In genomic region chr13:84366484-84366883, GRCh38 we compare ENCODE assay signal across 21 cellular contexts.
DNase-seq lines count a peak whose midpoint lies in the region; ATAC-seq and TF ChIP-seq lines count a peak whose summit lies in the region.
"Had no signal": no experiment of that assay in that cellular context is flagged by ENCODE, and none has a peak within 500 bp of the region (broad histone marks: within the 10 kb centered on the region; RNA-seq: fewer than 3 reads in every experiment).

No MANE protein-coding gene starts in this region.

- H3K27ac Mint-ChIP-seq in GM23338: 0 out of 2 replicates have a peak overlapping the region, but pooled peaks have one; percentile 6
- H3K27ac Mint-ChIP-seq: CD4-positive, alpha-beta T cell had no signal

- H3K4me2 ChIP-seq in GM23338: no peak overlapping the region
- H3K4me2 ChIP-seq: A549 had no signal

- H2AFZ ChIP-seq in GM23338: no peak overlapping the region

- intact Hi-C loops in esophagus squamous epithelium (cut with DNase I) (no loop called here), right cardiac atrium (cut with DNase I) (no loop called here)

- no peak overlapping the region for H3K4me3 Mint-ChIP-seq in GM23338
- H3K4me3 Mint-ChIP-seq: CD4-positive, alpha-beta T cell had no signal

- no peaks in the 10 kb centered on the region for H3K36me3 ChIP-seq in GM23338 (ENCODE audit: insufficient read depth)
- no peaks in the 10 kb centered on the region for H3K36me3 ChIP-seq in esophagus squamous epithelium
- H3K36me3 ChIP-seq: MG63, SJCRH30 had no signal

- H3K9me3 Mint-ChIP-seq in GM23338: no peaks in the 10 kb centered on the region
- H3K9me3 Mint-ChIP-seq: CD4-positive, alpha-beta T cell had no signal

- ATAC-seq in GM23338: no peak
- ATAC-seq in HG02973 (IDR thresholded peaks at IDR 0.05; ENCODE audit: unreplicated experiment): no peak
- no peak for ATAC-seq in right cardiac atrium
- ATAC-seq: A549 had no signal

- no peaks in the 10 kb centered on the region for H3F3A ChIP-seq in GM23338 (replicated peaks; ENCODE audit: low read depth)

- H3K4me3 ChIP-seq in GM23338 (no peak overlapping the region), esophagus squamous epithelium (no peak overlapping the region), right cardiac atrium (ENCODE audit: low read length) (no peak overlapping the region)
- H3K4me3 ChIP-seq: A549, MG63, SJCRH30 had no signal

- H3K4me1 ChIP-seq in GM23338 (ENCODE audit: insufficient read depth) (no peaks in the 10 kb centered on the region), esophagus squamous epithelium (no peaks in the 10 kb centered on the region), right cardiac atrium (ENCODE audit: control insufficient read depth, insufficient read depth, low read length) (no peaks in the 10 kb centered on the region)
- H3K4me1 ChIP-seq: A549, SJCRH30 had no signal

- 83 to 86% methylated on average over 3 of the region's 3 CpGs for WGBS in esophagus squamous epithelium, 2 donors
- WGBS in right cardiac atrium: 80% methylated on average over 3 of the region's 3 CpGs

- TF ChIP-seq CTCF in GM23338 (conservative IDR thresholded peaks at IDR 0.05; ENCODE audit: low read depth in 2 of 2) (no peak), esophagus squamous epithelium (IDR thresholded peaks at IDR 0.05) (no peak)

- H3K9me3 ChIP-seq in esophagus squamous epithelium (no peaks in the 10 kb centered on the region), right cardiac atrium (ENCODE audit: control insufficient read depth, low read length) (no peaks in the 10 kb centered on the region)
- H3K9me3 ChIP-seq: A549, SJCRH30 had no signal

- peak; percentile 11 for DNase-seq in AG08396 (ENCODE audit: low spot score)
- DNase-seq in GM23338 (ENCODE audit: low spot score): peak; percentile 0
- DNase-seq in astrocyte of the hippocampus (ENCODE audit: low read depth, low spot score): peak; percentile 29
- DNase-seq in fibroblast of the conjunctiva (ENCODE audit: low read depth): peak; percentile 4
- DNase-seq in SIG-M5 (lab: John Stamatoyannopoulos, UW): no peak
- no peak for DNase-seq in esophagus squamous epithelium (lab: John Stamatoyannopoulos, UW)
- DNase-seq in right cardiac atrium: no peak
- DNase-seq: AML-193; Calu3; CD4-positive, alpha-beta T cell; GF-D8; GOT3; KG1; MG63; NCI-H1105; NCI-H1930; NCI-H2171 treated with DMSO at 0.1 percent for 48 hours; NCI-H510A treated with DMSO at 0.1 percent for 48 hours; SJCRH30 had no signal

- TF ChIP-seq POLR2A in esophagus squamous epithelium (IDR thresholded peaks at IDR 0.05): no peak

- no peaks in the 10 kb centered on the region for H3K4me1 Mint-ChIP-seq in GM23338

- H3K27me3 ChIP-seq in GM23338 (ENCODE audit: insufficient read depth) (no peaks in the 10 kb centered on the region), esophagus squamous epithelium (no peaks in the 10 kb centered on the region), right cardiac atrium (ENCODE audit: control insufficient read depth, insufficient read depth) (no peaks in the 10 kb centered on the region)
- H3K27me3 ChIP-seq: MG63, SJCRH30 had no signal

- no peaks in the 10 kb centered on the region for H3K9me2 ChIP-seq in GM23338 (ENCODE audit: insufficient read depth)

- no peaks in the 10 kb centered on the region for H3K79me2 ChIP-seq in GM23338 (replicated peaks; ENCODE audit: insufficient read depth)

- H3K27ac ChIP-seq in GM23338 (ENCODE audit: low read depth) (no peak overlapping the region), esophagus squamous epithelium (no peak overlapping the region), right cardiac atrium (ENCODE audit: low read length) (no peak overlapping the region)
- H3K27ac ChIP-seq: A549, SJCRH30 had no signal

- H3K27me3 Mint-ChIP-seq in GM23338 (ENCODE audit: insufficient read depth, low read depth, poor library complexity): no peaks in the 10 kb centered on the region
- H3K27me3 Mint-ChIP-seq: CD4-positive, alpha-beta T cell had no signal

- no peaks in the 10 kb centered on the region for H4K20me1 ChIP-seq in GM23338 (replicated peaks; ENCODE audit: insufficient read depth)

- no peaks in the 10 kb centered on the region for H3K36me3 Mint-ChIP-seq in GM23338 (ENCODE audit: low read depth)

TF ChIP-seq in GM23338, 12 proteins besides CTCF, POLR2A, EP300 and RAD21 (continues in another document):
- TF ChIP-seq JUNB (IDR thresholded peaks at IDR 0.05; ENCODE audit: unreplicated experiment) (no peak), EZH2phosphoT487 (IDR thresholded peaks at IDR 0.05; ENCODE audit: unreplicated experiment) (no peak), ZNF331 (CRISPR knock-in tag; IDR thresholded peaks at IDR 0.05; ENCODE audit: low read depth) (no peak), ZNF114 (CRISPR knock-in tag; IDR thresholded peaks at IDR 0.05) (no peak), CREB1 (CRISPR knock-in tag; IDR thresholded peaks at IDR 0.05; ENCODE audit: low read depth) (no peak), NANOG (IDR thresholded peaks at IDR 0.05; ENCODE audit: borderline replicate concordance) (no peak), STAT1 (IDR thresholded peaks at IDR 0.05; ENCODE audit: unreplicated experiment) (no peak)
- TF ChIP-seq, protein P1, sequence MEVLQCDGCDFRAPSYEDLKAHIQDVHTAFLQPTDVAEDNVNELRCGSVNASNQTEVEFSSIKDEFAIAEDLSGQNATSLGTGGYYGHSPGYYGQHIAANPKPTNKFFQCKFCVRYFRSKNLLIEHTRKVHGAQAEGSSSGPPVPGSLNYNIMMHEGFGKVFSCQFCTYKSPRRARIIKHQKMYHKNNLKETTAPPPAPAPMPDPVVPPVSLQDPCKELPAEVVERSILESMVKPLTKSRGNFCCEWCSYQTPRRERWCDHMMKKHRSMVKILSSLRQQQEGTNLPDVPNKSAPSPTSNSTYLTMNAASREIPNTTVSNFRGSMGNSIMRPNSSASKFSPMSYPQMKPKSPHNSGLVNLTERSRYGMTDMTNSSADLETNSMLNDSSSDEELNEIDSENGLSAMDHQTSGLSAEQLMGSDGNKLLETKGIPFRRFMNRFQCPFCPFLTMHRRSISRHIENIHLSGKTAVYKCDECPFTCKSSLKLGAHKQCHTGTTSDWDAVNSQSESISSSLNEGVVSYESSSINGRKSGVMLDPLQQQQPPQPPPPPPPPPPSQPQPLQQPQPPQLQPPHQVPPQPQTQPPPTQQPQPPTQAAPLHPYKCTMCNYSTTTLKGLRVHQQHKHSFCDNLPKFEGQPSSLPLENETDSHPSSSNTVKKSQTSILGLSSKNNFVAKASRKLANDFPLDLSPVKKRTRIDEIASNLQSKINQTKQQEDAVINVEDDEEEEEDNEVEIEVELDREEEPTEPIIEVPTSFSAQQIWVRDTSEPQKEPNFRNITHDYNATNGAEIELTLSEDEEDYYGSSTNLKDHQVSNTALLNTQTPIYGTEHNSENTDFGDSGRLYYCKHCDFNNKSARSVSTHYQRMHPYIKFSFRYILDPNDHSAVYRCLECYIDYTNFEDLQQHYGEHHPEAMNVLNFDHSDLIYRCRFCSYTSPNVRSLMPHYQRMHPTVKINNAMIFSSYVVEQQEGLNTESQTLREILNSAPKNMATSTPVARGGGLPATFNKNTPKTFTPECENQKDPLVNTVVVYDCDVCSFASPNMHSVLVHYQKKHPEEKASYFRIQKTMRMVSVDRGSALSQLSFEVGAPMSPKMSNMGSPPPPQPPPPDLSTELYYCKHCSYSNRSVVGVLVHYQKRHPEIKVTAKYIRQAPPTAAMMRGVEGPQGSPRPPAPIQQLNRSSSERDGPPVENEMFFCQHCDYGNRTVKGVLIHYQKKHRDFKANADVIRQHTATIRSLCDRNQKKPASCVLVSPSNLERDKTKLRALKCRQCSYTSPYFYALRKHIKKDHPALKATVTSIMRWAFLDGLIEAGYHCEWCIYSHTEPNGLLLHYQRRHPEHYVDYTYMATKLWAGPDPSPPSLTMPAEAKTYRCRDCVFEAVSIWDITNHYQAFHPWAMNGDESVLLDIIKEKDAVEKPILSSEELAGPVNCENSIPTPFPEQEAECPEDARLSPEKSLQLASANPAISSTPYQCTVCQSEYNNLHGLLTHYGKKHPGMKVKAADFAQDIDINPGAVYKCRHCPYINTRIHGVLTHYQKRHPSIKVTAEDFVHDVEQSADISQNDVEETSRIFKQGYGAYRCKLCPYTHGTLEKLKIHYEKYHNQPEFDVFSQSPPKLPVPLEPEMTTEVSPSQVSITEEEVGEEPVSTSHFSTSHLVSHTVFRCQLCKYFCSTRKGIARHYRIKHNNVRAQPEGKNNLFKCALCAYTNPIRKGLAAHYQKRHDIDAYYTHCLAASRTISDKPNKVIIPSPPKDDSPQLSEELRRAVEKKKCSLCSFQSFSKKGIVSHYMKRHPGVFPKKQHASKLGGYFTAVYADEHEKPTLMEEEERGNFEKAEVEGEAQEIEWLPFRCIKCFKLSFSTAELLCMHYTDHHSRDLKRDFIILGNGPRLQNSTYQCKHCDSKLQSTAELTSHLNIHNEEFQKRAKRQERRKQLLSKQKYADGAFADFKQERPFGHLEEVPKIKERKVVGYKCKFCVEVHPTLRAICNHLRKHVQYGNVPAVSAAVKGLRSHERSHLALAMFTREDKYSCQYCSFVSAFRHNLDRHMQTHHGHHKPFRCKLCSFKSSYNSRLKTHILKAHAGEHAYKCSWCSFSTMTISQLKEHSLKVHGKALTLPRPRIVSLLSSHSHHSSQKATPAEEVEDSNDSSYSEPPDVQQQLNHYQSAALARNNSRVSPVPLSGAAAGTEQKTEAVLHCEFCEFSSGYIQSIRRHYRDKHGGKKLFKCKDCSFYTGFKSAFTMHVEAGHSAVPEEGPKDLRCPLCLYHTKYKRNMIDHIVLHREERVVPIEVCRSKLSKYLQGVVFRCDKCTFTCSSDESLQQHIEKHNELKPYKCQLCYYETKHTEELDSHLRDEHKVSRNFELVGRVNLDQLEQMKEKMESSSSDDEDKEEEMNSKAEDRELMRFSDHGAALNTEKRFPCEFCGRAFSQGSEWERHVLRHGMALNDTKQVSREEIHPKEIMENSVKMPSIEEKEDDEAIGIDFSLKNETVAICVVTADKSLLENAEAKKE (CRISPR knock-in tag; IDR thresholded peaks at IDR 0.05): no peak
- TF ChIP-seq, protein P2, sequence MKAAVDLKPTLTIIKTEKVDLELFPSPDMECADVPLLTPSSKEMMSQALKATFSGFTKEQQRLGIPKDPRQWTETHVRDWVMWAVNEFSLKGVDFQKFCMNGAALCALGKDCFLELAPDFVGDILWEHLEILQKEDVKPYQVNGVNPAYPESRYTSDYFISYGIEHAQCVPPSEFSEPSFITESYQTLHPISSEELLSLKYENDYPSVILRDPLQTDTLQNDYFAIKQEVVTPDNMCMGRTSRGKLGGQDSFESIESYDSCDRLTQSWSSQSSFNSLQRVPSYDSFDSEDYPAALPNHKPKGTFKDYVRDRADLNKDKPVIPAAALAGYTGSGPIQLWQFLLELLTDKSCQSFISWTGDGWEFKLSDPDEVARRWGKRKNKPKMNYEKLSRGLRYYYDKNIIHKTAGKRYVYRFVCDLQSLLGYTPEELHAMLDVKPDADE (IDR thresholded peaks at IDR 0.05): no peak

Comparison
In these comparisons a context has a peak if more than half of its experiments do, and no peak if none do; other contexts are left out.
1. DNase-seq: peak in AG08396 (single experiment), GM23338 (single experiment), astrocyte of the hippocampus (single experiment) and fibroblast of the conjunctiva (single experiment); none in SIG-M5 (single experiment), esophagus squamous epithelium (single experiment) and right cardiac atrium (0 of 3).